Comparison of ENCODE assay signal across 8 cellular contexts in genomic region chr2:119753041-119753929, GRCh38. TPM values are rescaled to one million over a fixed set of nuclear protein-coding genes. Genes with fewer than 3 reads are reported as not detected.
DNase-seq lines count a peak whose midpoint lies in the region; ATAC-seq, FAIRE-seq and TF ChIP-seq lines count a peak whose summit lies in the region.

No MANE protein-coding gene starts in this region.

- H3K27ac ChIP-seq in A549, result no peak overlapping the region
- no peak overlapping the region for H3K27ac ChIP-seq in GM12878 (ENCODE audit: control insufficient read depth, insufficient read depth)
- H3K27ac ChIP-seq in thyroid gland, result no peak overlapping the region

- peak; percentile 87 for TF ChIP-seq CTCF in A549 (IDR thresholded peaks at IDR 0.05)
- peak; percentile 68 to 81 (median 73) for TF ChIP-seq CTCF in GM12878 (IDR thresholded peaks at IDR 0.05 in 2 of 3, conservative IDR thresholded peaks at IDR 0.05 in 1 of 3; ENCODE audit: control insufficient read depth in 2 of 3, extremely low read depth in 1 of 3, insufficient read depth in 1 of 3, low read depth in 3 of 3, low read length in 3 of 3)
- peak in 5 of 6 experiments; percentile 21 to 71 (median 61) for TF ChIP-seq CTCF in thyroid gland (IDR thresholded peaks at IDR 0.05)

- TF ChIP-seq RAD21 in A549 (conservative IDR thresholded peaks at IDR 0.05 in 1 of 2, IDR thresholded peaks at IDR 0.05 in 1 of 2) (peak; percentile 84 to 87), GM12878 (IDR thresholded peaks at IDR 0.05; ENCODE audit: insufficient read depth, low read depth, low read length) (peak; percentile 92)

- SMC1A ChIA-PET in GM12878 (lab: Charles Lee; ENCODE audit: uncharacterized antibody, unreplicated experiment), result interaction anchor here (0.6 to 5.9 kb wide), 14 partner anchors 21 to 560 kb away, joined by 3 to 69 read pairs (median 4); no protein-coding TSS in a partner anchor

- no peaks in the 10 kb centered on the region for H3K36me3 ChIP-seq in GM12878 (ENCODE audit: control insufficient read depth in 2 of 2, insufficient read depth in 2 of 2, low read length in 1 of 2)
- H3K36me3 ChIP-seq in thyroid gland, result no peaks in the 10 kb centered on the region

- H2AFZ ChIP-seq in GM12878 (ENCODE audit: control insufficient read depth, low read depth, low read length), result no peak overlapping the region; the same call in 1 of the 2 replicates

- POLR2A ChIA-PET in A549 (lab: Yijun Ruan, JAX), result no interaction called here
- POLR2A ChIA-PET in GM12878 (lab: Charles Lee), result interaction anchor here (1.3 kb wide), 1 partner anchor 422 kb away, joined by 3 read pairs; no protein-coding TSS in a partner anchor

- peaks cover 0 to 5% of the 10 kb centered on the region in 2 experiments; a peak in 1 of 4 replicates for H3K27me3 ChIP-seq in GM12878 (replicated peaks in 1 of 2; ENCODE audit: control insufficient read depth in 2 of 2, insufficient read depth in 2 of 2, low read length in 1 of 2)
- no peaks in the 10 kb centered on the region for H3K27me3 ChIP-seq in thyroid gland

- RAD21 ChIA-PET in GM12878 (lab: Charles Lee; ENCODE audit: unreplicated experiment), result interaction anchor here (0.6 to 7.7 kb wide), 9 partner anchors 8 to 560 kb away, joined by 3 to 90 read pairs (median 4); no protein-coding TSS in a partner anchor

- 39% methylated on average over 7 of the region's 7 CpGs for WGBS in A549 (ENCODE audit: missing lambda C conversion rate)
- WGBS in GM12878 (ENCODE audit: insufficient coverage, insufficient replicate concordance, low lambda C conversion rate, missing lambda C conversion rate), result 33% methylated on average over 7 of the region's 7 CpGs
- 58 to 60% methylated on average over 7 of the region's 7 CpGs for WGBS in thyroid gland, 2 donors

- H3K4me2 ChIP-seq in A549 (peak overlapping the region; percentile 13; the same call in 2 of the 3 replicates), GM12878 (ENCODE audit: control insufficient read depth, insufficient read depth) (no peak overlapping the region)

- no peaks in the 10 kb centered on the region for H4K20me1 ChIP-seq in GM12878 (ENCODE audit: control insufficient read depth, insufficient read depth)

- H3K79me2 ChIP-seq in GM12878 (ENCODE audit: control insufficient read depth, insufficient read depth, low read length), result no peaks in the 10 kb centered on the region

- CTCF ChIA-PET in A549 (lab: Yijun Ruan, JAX) (interaction anchor here (0.6 to 3.1 kb wide), 27 partner anchors 8 to 498 kb away, joined by 3 to 28 read pairs (median 4); no protein-coding TSS in a partner anchor), GM12878 (lab: Yijun Ruan, JAX) (interaction anchor here (0.6 to 7.9 kb wide), 23 partner anchors 8 to 559 kb away, joined by 3 to 144 read pairs (median 5); partner anchors contain the start of gene TMEM185B)

- H3K9me3 ChIP-seq in A549 (no peaks in the 10 kb centered on the region), GM12878 (replicated peaks; ENCODE audit: control insufficient read depth, insufficient read depth, low read length) (no peaks in the 10 kb centered on the region), thyroid gland (no peaks in the 10 kb centered on the region)

- no peak for TF ChIP-seq EP300 in A549 (IDR thresholded peaks at IDR 0.05)
- no peak for TF ChIP-seq EP300 in GM12878 (IDR thresholded peaks at IDR 0.05; ENCODE audit: borderline replicate concordance in 1 of 2, control insufficient read depth in 1 of 2, low read depth in 2 of 2, low read length in 2 of 2)

- in situ Hi-C loops in GM12878 (cut with MboI), result no loop called here

- TF ChIP-seq POLR2A in A549 (IDR thresholded peaks at IDR 0.05; ENCODE audit: low read length) (no peak), GM12878 (IDR thresholded peaks at IDR 0.05; ENCODE audit: low read depth, low read length) (no peak), thyroid gland (IDR thresholded peaks at IDR 0.05) (no peak)

- H3K4me3 ChIP-seq in A549 (no peak overlapping the region), GM12878 (no peak overlapping the region), thyroid gland (replicated peaks in 1 of 3) (no peak overlapping the region)

- BruUV-seq in GM12878 (replicated peaks; lab: Mats Ljungman, UMichigan), result no TSS peak

- no peak overlapping the region for H3K9ac ChIP-seq in GM12878 (ENCODE audit: control insufficient read depth, insufficient read depth, low read length)

- FAIRE-seq in A549 (lab: Jason Lieb, UNC) (no peak), GM12878 (lab: Jason Lieb, UNC) (peak; percentile 75)

- intact Hi-C loops in GM12878 (cut with micrococcal nuclease; ENCODE audit: unreplicated experiment) (loop anchor here (1.0 to 10.0 kb wide), 5 partner anchors 48 to 929 kb away; no protein-coding TSS in a partner anchor), thyroid gland (cut with DNase I) (loop anchor here (5.0 to 10.0 kb wide), 2 partner anchors 72 to 424 kb away; no protein-coding TSS in a partner anchor)

- peak; percentile 79 to 92 for ATAC-seq in A549
- peak; percentile 68 for ATAC-seq in HG02571 (IDR thresholded peaks at IDR 0.05; ENCODE audit: unreplicated experiment)
- ATAC-seq in GM12878, result peak; percentile 91
- ATAC-seq in HG03378 (IDR thresholded peaks at IDR 0.05; ENCODE audit: unreplicated experiment), result no peak

- H3K4me1 ChIP-seq in A549, result peaks cover 29% of the 10 kb centered on the region
- no peaks in the 10 kb centered on the region for H3K4me1 ChIP-seq in GM12878 (ENCODE audit: control insufficient read depth, insufficient read depth, low read length)
- peaks cover 9 to 17% of the 10 kb centered on the region in 2 donors for H3K4me1 ChIP-seq in thyroid gland

- DNase-seq in A549 (ENCODE audit: low read depth in 1 of 2, low spot score in 1 of 2) (peak; percentile 39 to 64), DMS153 (lab: John Stamatoyannopoulos, UW) (peak; percentile 35), NCI-H748 (lab: John Stamatoyannopoulos, UW; ENCODE audit: unreplicated experiment) (peak; percentile 56), GM12878 (ENCODE audit: low read depth, low spot score) (no peak), inferior parietal cortex (ENCODE audit: extremely low spot score) (peak; percentile 71), thyroid gland (no peak)

TF ChIP-seq in A549, 52 proteins besides CTCF, POLR2A, EP300 and RAD21 (continues in another document):
- TF ChIP-seq ZNF302 (CRISPR knock-in tag; IDR thresholded peaks at IDR 0.05), result no peak
- peak; percentile 78 for TF ChIP-seq SMC3 (IDR thresholded peaks at IDR 0.05)
- TF ChIP-seq CBX2 (IDR thresholded peaks at IDR 0.05; ENCODE audit: borderline replicate concordance, low read depth), result no peak

TF ChIP-seq in GM12878, 131 proteins besides CTCF, POLR2A, EP300 and RAD21:
- TF ChIP-seq RUNX3 (IDR thresholded peaks at IDR 0.05; ENCODE audit: low read length) (peak; percentile 44; the same call in 1 of the 2 replicates), NFYA (IDR thresholded peaks at IDR 0.05; ENCODE audit: borderline replicate concordance, low read depth, low read length) (no peak), SMC3 (IDR thresholded peaks at IDR 0.05; ENCODE audit: borderline replicate concordance, low read length) (peak; percentile 79), PKNOX1 (IDR thresholded peaks at IDR 0.05) (peak; percentile 38; the same call in 1 of the 2 replicates), PBX3 (IDR thresholded peaks at IDR 0.05; ENCODE audit: insufficient replicate concordance, low read depth, low read length) (no peak), CEBPB (IDR thresholded peaks at IDR 0.05; ENCODE audit: borderline replicate concordance in 1 of 2, low read depth in 2 of 2, low read length in 2 of 2) (no peak)

RNA-seq across cellular contexts. Expression of gene PTPN4, which starts 6.4 kb away (rescaled TPM):
- polyA plus RNA-seq in A549 (2011; rRNA removed), result 36.6 and 47.9 TPM in 2 replicates
- polyA plus RNA-seq in A549 (2012; cell fraction: cytosol; rRNA removed), result 7.2 and 9.2 TPM in 2 replicates
- 8.8 and 10.0 TPM in 2 replicates for polyA plus RNA-seq in A549 (2012; cell fraction: nucleus; rRNA removed)
- polyA plus RNA-seq in A549 (2017; fragmentation: RNase III; extraction: RNeasy Plus Mini Kit Qiagen cat#74134 plus additional on column Dnase treatment), result 14.1 to 16.9 TPM (median 14.5 TPM) in 3 replicates
- 80.4 and 84.0 TPM in 2 replicates for polyA minus RNA-seq in A549 (2011; rRNA and poly(A)+ RNA removed)
- total RNA-seq in GM12878 (2013; cell fraction: nucleolus; rRNA removed), result 75.9 and 78.2 TPM in 2 replicates
- 23.6 and 26.8 TPM in 2 replicates for total RNA-seq in GM12878 (2014; rRNA removed)
- 26.2 and 27.9 TPM in 2 replicates for total RNA-seq in GM12878 (2014; rRNA removed; fragmentation: Illumina TruSeq; extraction: Trizol)
- total RNA-seq in GM12878 (2021), result 26.3 and 28.5 TPM in 2 replicates
- polyA plus RNA-seq in GM12878 (2011; ENCODE audit: low read depth), result 6.7 TPM
- 26.9 and 27.5 TPM in 2 replicates for polyA plus RNA-seq in GM12878 (2011; rRNA removed)
- 11.1 and 11.2 TPM in 2 replicates for polyA plus RNA-seq in GM12878 (2011; cell fraction: cytosol; rRNA removed)
- polyA plus RNA-seq in GM12878 (2011; cell fraction: nucleus; rRNA removed), result 15.3 and 25.3 TPM in 2 replicates
- 3.9 and 10.2 TPM in 2 replicates for polyA plus RNA-seq in GM12878 (2012)
- 19.4 and 25.8 TPM in 2 replicates for polyA plus RNA-seq in GM12878 (2014; fragmentation: Illumina TruSeq; extraction: Trizol)
- polyA plus RNA-seq in GM12878 (2014; fragmentation: Nextera tagmentation; extraction: Ambion mirVana), result 1 to 10 TPM; 5.0 to 7.4 TPM
- polyA plus RNA-seq in GM12878 (2014; rRNA removed), result 18.5 TPM in 2 replicates
- 10 to 100 TPM; 23.8 to 29.7 TPM for polyA plus RNA-seq in GM12878 (2016; fragmentation: Nextera tagmentation; extraction: Ambion mirVana)
- 57.4 and 68.0 TPM in 2 replicates for polyA minus RNA-seq in GM12878 (2011; rRNA and poly(A)+ RNA removed)
- 7.2 and 11.3 TPM in 2 replicates for polyA minus RNA-seq in GM12878 (2011; cell fraction: cytosol; rRNA and poly(A)+ RNA removed)
- 65.0 and 124 TPM in 2 replicates for polyA minus RNA-seq in GM12878 (2011; cell fraction: nucleus; rRNA and poly(A)+ RNA removed)
- total RNA-seq in thyroid gland, result 100 to 1,000 TPM in 2 of 4 donors, 10 to 100 TPM in 2; 79.1 to 131 (median 114) TPM

Comparison
In these comparisons a context has a peak if more than half of its experiments do, and no peak if none do; other contexts are left out.
1. DNase-seq: peak in A549 (2 of 2), DMS153 (single experiment), NCI-H748 (single experiment) and inferior parietal cortex (single experiment); none in GM12878 (single experiment) and thyroid gland (0 of 2).
2. Of the 24 proteins assayed by ChIP-seq in both GM12878 and A549: peak only in GM12878: none; only in A549: none; in both: CTCF, RAD21 and SMC3; in neither: 21.
3. Peak in every context shown above with its lines, with median percentiles within 50 percentile points of each other: CTCF ChIP-seq.